In genomic region chr20:57264908-57265648, GRCh38 we compare ENCODE assay signal across 14 cellular contexts. TPM values are rescaled to one million over a fixed set of nuclear protein-coding genes. Genes with fewer than 3 reads are reported as not detected.
DNase-seq lines count a peak whose midpoint lies in the region; ATAC-seq and TF ChIP-seq lines count a peak whose summit lies in the region.
"Had no signal": no experiment of that assay in that cellular context is flagged by ENCODE, and none has a peak within 500 bp of the region (broad histone marks: within the 10 kb centered on the region; RNA-seq: fewer than 3 reads in every experiment).

No MANE protein-coding gene starts in this region.

- H3K9me3 Mint-ChIP-seq in nephron = no peaks in the 10 kb centered on the region
- H3K9me3 Mint-ChIP-seq: activated CD8-positive, alpha-beta T cell treated with anti-CD3 and anti-CD28 coated beads for 36 hours; activated naive CD8-positive, alpha-beta T cell treated with anti-CD3 and anti-CD28 coated beads, Interleukin-2, amount 10 ng/mL, durations not matched to agents 7 days and 5 days; immature natural killer cell had no signal

- H3K4me1 Mint-ChIP-seq in nephron = peaks cover 57% of the 10 kb centered on the region
- H3K4me1 Mint-ChIP-seq: activated naive CD8-positive, alpha-beta T cell treated with anti-CD3 and anti-CD28 coated beads, Interleukin-2, amount 10 ng/mL, durations not matched to agents 7 days and 5 days; immature natural killer cell had no signal

- intact Hi-C loops in Right ventricle myocardium superior (cut with DNase I) (loop anchor here (10.0 kb wide), 1 partner anchor 100 kb away; no protein-coding TSS in a partner anchor), cardiac septum (cut with DNase I) (no loop called here)

- peak overlapping the region; percentile 85 to 93 (median 86) for H3K4me3 Mint-ChIP-seq in nephron
- H3K4me3 Mint-ChIP-seq: activated CD8-positive, alpha-beta T cell treated with anti-CD3 and anti-CD28 coated beads for 36 hours; activated naive CD8-positive, alpha-beta T cell treated with anti-CD3 and anti-CD28 coated beads, Interleukin-2, amount 10 ng/mL, durations not matched to agents 7 days and 5 days; immature natural killer cell had no signal

- no peaks in the 10 kb centered on the region for H3K36me3 ChIP-seq in esophagus (ENCODE audit: control insufficient read depth in 2 of 2, insufficient read depth in 2 of 2, low read length in 1 of 2)

- DNase-seq in Right ventricle myocardium superior (no peak), cardiac septum (ENCODE audit: low spot score) (no peak)
- DNase-seq: immature natural killer cell, Karpas-422, T-helper 1 cell had no signal

- H3K4me1 ChIP-seq in esophagus (ENCODE audit: control insufficient read depth in 2 of 2, insufficient read depth in 2 of 2, low read length in 1 of 2) = peaks cover 3 to 8% of the 10 kb centered on the region in 2 donors

- no peaks in the 10 kb centered on the region for H3K9me3 ChIP-seq in esophagus (ENCODE audit: control insufficient read depth in 2 of 2, insufficient read depth in 1 of 2, low read depth in 1 of 2, low read length in 1 of 2)

- ATAC-seq in Right ventricle myocardium superior (ENCODE audit: poor library complexity) (peak; percentile 29), GM21381 (IDR thresholded peaks at IDR 0.05; ENCODE audit: unreplicated experiment) (no peak), HG02840 (IDR thresholded peaks at IDR 0.05; ENCODE audit: low FRiP score, unreplicated experiment) (no peak), GM21526 (IDR thresholded peaks at IDR 0.05; ENCODE audit: low FRiP score, unreplicated experiment) (no peak), HG03378 (IDR thresholded peaks at IDR 0.05; ENCODE audit: unreplicated experiment) (no peak)

- no peaks in the 10 kb centered on the region for H3K36me3 Mint-ChIP-seq in nephron (ENCODE audit: low read depth)
- H3K36me3 Mint-ChIP-seq: activated naive CD8-positive, alpha-beta T cell treated with anti-CD3 and anti-CD28 coated beads, Interleukin-2, amount 10 ng/mL, durations not matched to agents 7 days and 5 days; immature natural killer cell had no signal

- no peaks in the 10 kb centered on the region for H3K27me3 ChIP-seq in esophagus (ENCODE audit: control insufficient read depth in 1 of 2, insufficient read depth in 2 of 2, low read length in 2 of 2)

- peak overlapping the region; percentile 33 to 69 for H3K27ac ChIP-seq in esophagus (ENCODE audit: low read depth in 2 of 2, low read length in 1 of 2)

- H3K4me3 ChIP-seq in esophagus (ENCODE audit: low read depth in 1 of 2, low read length in 2 of 2) = peak overlapping the region; percentile 62 to 70

- no peak for TF ChIP-seq CTCF in nephron (IDR thresholded peaks at IDR 0.05; ENCODE audit: unreplicated experiment in 3 of 3)

- H3K27ac Mint-ChIP-seq in nephron = peak overlapping the region in 2 of 3 experiments; percentile 44 to 93
- H3K27ac Mint-ChIP-seq: activated CD8-positive, alpha-beta T cell treated with anti-CD3 and anti-CD28 coated beads for 36 hours; activated naive CD8-positive, alpha-beta T cell treated with anti-CD3 and anti-CD28 coated beads, Interleukin-2, amount 10 ng/mL, durations not matched to agents 7 days and 5 days; immature natural killer cell had no signal

- peaks cover 82% of the 10 kb centered on the region for H3K27me3 Mint-ChIP-seq in nephron (ENCODE audit: low read depth)

- WGBS in esophagus, 2 donors = 4 to 6% methylated on average over 54 of the region's 54 CpGs

RNA-seq across cellular contexts. Expression of gene BMP7, which starts 1.4 kb away (rescaled TPM):
- total RNA-seq in Right ventricle myocardium superior (23.2 TPM), cardiac septum (2.7 TPM)
- polyA plus RNA-seq in esophagus = 10 to 100 TPM; 17.6 to 28.7 TPM
- total RNA-seq: activated CD8-positive, alpha-beta T cell treated with anti-CD3 and anti-CD28 coated beads for 36 hours; activated naive CD8-positive, alpha-beta T cell treated with anti-CD3 and anti-CD28 coated beads, Interleukin-2, amount 10 ng/mL, durations not matched to agents 7 days and 5 days had no signal
- polyA plus RNA-seq: AG04450, immature natural killer cell had no signal
